Comparison of ENCODE assay signal across 8 cellular contexts in genomic region chr12:9707864-9708808, GRCh38. TPM values are rescaled to one million over a fixed set of nuclear protein-coding genes. Genes with fewer than 3 reads are reported as not detected.
A peak's percentile ranks its signal among the peaks of the same experiment; 100 is the strongest.
DNase-seq lines count a peak whose midpoint lies in the region; ATAC-seq and TF ChIP-seq lines count a peak whose summit lies in the region.

No MANE protein-coding gene starts in this region.

- no peak overlapping the region for H3K4me3 ChIP-seq in epithelial cell of esophagus (ENCODE audit: low read length)
- no peak overlapping the region for H3K4me3 ChIP-seq in thoracic aorta

- H3K27me3 Mint-ChIP-seq in natural killer cell treated with Interleukin-12 subunit alpha and Interleukin-12 subunit beta and Interleukin-15 and Interleukin-18, amount 100 ng/mL, for 72 hours = no peaks in the 10 kb centered on the region

- ATAC-seq in GM18868 (IDR thresholded peaks at IDR 0.05; ENCODE audit: unreplicated experiment) (peak; percentile 67), thoracic aorta (ENCODE audit: insufficient number of reproducible peaks, low FRiP score, low read depth) (no peak)
- ATAC-seq in natural killer cell treated with Interleukin-12 subunit alpha and Interleukin-12 subunit beta and Interleukin-15 and Interleukin-18, amount 100 ng/mL, for 72 hours = peak; percentile 82 to 85

- peak; percentile 86 for TF ChIP-seq CTCF in epithelial cell of esophagus (IDR thresholded peaks at IDR 0.05; ENCODE audit: insufficient read depth, low read depth, low read length, missing control alignments)
- TF ChIP-seq CTCF in thoracic aorta (IDR thresholded peaks at IDR 0.05) = peak; percentile 70

- DNase-seq in AG08395 (ENCODE audit: low spot score) (peak; percentile 56), NCI-H748 (lab: John Stamatoyannopoulos, UW; ENCODE audit: unreplicated experiment) (peak; percentile 29), epithelial cell of esophagus (ENCODE audit: low read depth) (peak; percentile 64), thoracic aorta (ENCODE audit: low spot score) (no peak), UCSD-AML1 (lab: John Stamatoyannopoulos, UW; ENCODE audit: unreplicated experiment) (no peak)
- DNase-seq in activated CD8-positive, alpha-beta memory T cell treated with anti-CD3 and anti-CD28 coated beads for 1 hour (ENCODE audit: extremely low read depth in 1 of 2, low read depth in 1 of 2) = peak; percentile 40 to 45
- peak; percentile 82 for DNase-seq in natural killer cell treated with Interleukin-12 subunit alpha and Interleukin-12 subunit beta and Interleukin-15 and Interleukin-18, amount 100 ng/mL, for 72 hours (ENCODE audit: low spot score)

- H3K27ac ChIP-seq in thoracic aorta = no peak overlapping the region

- no peaks in the 10 kb centered on the region for H3K36me3 ChIP-seq in thoracic aorta

- no peaks in the 10 kb centered on the region for H3K9me3 ChIP-seq in thoracic aorta

- peaks cover 37 to 62% of the 10 kb centered on the region in 2 donors for H3K4me1 Mint-ChIP-seq in natural killer cell treated with Interleukin-12 subunit alpha and Interleukin-12 subunit beta and Interleukin-15 and Interleukin-18, amount 100 ng/mL, for 72 hours (ENCODE audit: low read depth in 2 of 2)

- H3K27ac Mint-ChIP-seq in natural killer cell treated with Interleukin-12 subunit alpha and Interleukin-12 subunit beta and Interleukin-15 and Interleukin-18, amount 100 ng/mL, for 72 hours = peak overlapping the region; percentile 86 to 89

- no peaks in the 10 kb centered on the region for H3K27me3 ChIP-seq in thoracic aorta (replicated peaks; ENCODE audit: insufficient read depth)

- peak overlapping the region; percentile 63 for H3K4me3 Mint-ChIP-seq in natural killer cell treated with Interleukin-12 subunit alpha and Interleukin-12 subunit beta and Interleukin-15 and Interleukin-18, amount 100 ng/mL, for 72 hours

- no peaks in the 10 kb centered on the region for H3K4me1 ChIP-seq in thoracic aorta (ENCODE audit: control insufficient read depth in 1 of 2, low read depth in 2 of 2)

- peaks cover 11% of the 10 kb centered on the region for H3K9me3 Mint-ChIP-seq in natural killer cell treated with Interleukin-12 subunit alpha and Interleukin-12 subunit beta and Interleukin-15 and Interleukin-18, amount 100 ng/mL, for 72 hours

- H3K36me3 Mint-ChIP-seq in natural killer cell treated with Interleukin-12 subunit alpha and Interleukin-12 subunit beta and Interleukin-15 and Interleukin-18, amount 100 ng/mL, for 72 hours = peaks cover 33% of the 10 kb centered on the region

RNA-seq across cellular contexts. Expression of gene CLECL1, which starts 24.8 kb away (rescaled TPM):
- 1 to 10 TPM; 1.3 to 2.8 TPM for total RNA-seq in natural killer cell treated with Interleukin-12 subunit alpha and Interleukin-12 subunit beta and Interleukin-15 and Interleukin-18, amount 100 ng/mL, for 72 hours
- 1 to 10 TPM in 1 of 2 donors, not detected in 1; 1.9 TPM for total RNA-seq in thoracic aorta

RNA-seq across cellular contexts. Expression of gene CLEC2D, which starts 38.6 kb away (rescaled TPM):
- 100 to 1,000 TPM in 1 of 2 donors, 10 to 100 TPM in 1; 95.2 to 122 TPM for total RNA-seq in natural killer cell treated with Interleukin-12 subunit alpha and Interleukin-12 subunit beta and Interleukin-15 and Interleukin-18, amount 100 ng/mL, for 72 hours
- 10 to 100 TPM; 19.2 to 30.8 TPM for total RNA-seq in thoracic aorta

RNA-seq across cellular contexts. Expression of gene CD69, which starts 52.6 kb away (rescaled TPM):
- 10 to 100 TPM; 53.6 to 55.6 TPM for total RNA-seq in natural killer cell treated with Interleukin-12 subunit alpha and Interleukin-12 subunit beta and Interleukin-15 and Interleukin-18, amount 100 ng/mL, for 72 hours
- total RNA-seq in thoracic aorta = 10 to 100 TPM in 1 of 2 donors, 1 to 10 TPM in 1; 5.8 to 40.3 TPM

Comparison
In these comparisons a context has a peak if more than half of its experiments do, and no peak if none do; other contexts are left out.
1. DNase-seq: peak in AG08395 (single experiment), NCI-H748 (single experiment), activated CD8-positive, alpha-beta memory T cell treated with anti-CD3 and anti-CD28 coated beads for 1 hour (2 of 2), epithelial cell of esophagus (single experiment) and natural killer cell treated with Interleukin-12 subunit alpha and Interleukin-12 subunit beta and Interleukin-15 and Interleukin-18, amount 100 ng/mL, for 72 hours (single experiment); none in thoracic aorta (single experiment) and UCSD-AML1 (single experiment).